1 cellular context compared by ENCODE assay signal in the genomic region with DNA sequence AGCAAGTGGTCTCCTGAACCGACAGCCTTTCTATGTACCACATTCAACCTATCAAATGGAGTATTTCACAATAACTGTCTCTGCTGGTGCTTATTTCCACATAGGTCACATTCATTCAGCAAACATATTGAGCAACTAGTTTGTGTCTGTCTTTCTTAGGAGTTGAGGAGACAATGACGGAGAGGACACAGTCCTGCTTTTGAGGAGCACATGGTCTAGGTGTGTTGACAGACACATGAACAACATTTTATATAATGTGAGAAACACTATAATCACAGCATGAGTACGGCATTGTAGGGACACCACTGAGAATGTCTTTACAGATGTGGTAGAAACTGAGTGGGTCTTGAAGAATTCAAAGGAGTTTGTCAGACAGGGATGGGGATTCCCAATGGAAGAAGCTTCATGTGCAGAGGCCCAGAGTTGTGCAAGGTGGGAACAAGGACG.
TF ChIP-seq lines count a peak whose summit lies in the region.

No MANE protein-coding gene starts in this region.

TF ChIP-seq in K562, 482 proteins besides CTCF, POLR2A, EP300 and RAD21 (continued from another document):
- TF ChIP-seq, protein P1, sequence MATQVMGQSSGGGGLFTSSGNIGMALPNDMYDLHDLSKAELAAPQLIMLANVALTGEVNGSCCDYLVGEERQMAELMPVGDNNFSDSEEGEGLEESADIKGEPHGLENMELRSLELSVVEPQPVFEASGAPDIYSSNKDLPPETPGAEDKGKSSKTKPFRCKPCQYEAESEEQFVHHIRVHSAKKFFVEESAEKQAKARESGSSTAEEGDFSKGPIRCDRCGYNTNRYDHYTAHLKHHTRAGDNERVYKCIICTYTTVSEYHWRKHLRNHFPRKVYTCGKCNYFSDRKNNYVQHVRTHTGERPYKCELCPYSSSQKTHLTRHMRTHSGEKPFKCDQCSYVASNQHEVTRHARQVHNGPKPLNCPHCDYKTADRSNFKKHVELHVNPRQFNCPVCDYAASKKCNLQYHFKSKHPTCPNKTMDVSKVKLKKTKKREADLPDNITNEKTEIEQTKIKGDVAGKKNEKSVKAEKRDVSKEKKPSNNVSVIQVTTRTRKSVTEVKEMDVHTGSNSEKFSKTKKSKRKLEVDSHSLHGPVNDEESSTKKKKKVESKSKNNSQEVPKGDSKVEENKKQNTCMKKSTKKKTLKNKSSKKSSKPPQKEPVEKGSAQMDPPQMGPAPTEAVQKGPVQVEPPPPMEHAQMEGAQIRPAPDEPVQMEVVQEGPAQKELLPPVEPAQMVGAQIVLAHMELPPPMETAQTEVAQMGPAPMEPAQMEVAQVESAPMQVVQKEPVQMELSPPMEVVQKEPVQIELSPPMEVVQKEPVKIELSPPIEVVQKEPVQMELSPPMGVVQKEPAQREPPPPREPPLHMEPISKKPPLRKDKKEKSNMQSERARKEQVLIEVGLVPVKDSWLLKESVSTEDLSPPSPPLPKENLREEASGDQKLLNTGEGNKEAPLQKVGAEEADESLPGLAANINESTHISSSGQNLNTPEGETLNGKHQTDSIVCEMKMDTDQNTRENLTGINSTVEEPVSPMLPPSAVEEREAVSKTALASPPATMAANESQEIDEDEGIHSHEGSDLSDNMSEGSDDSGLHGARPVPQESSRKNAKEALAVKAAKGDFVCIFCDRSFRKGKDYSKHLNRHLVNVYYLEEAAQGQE (CRISPR knock-in tag; IDR thresholded peaks at IDR 0.05; ENCODE audit: low read depth): no peak
